9 cellular contexts compared by ENCODE assay signal in genomic region chr3:24493951-24494615, GRCh38. TPM values are rescaled to one million over a fixed set of nuclear protein-coding genes. Genes with fewer than 3 reads are reported as not detected.
DNase-seq lines count a peak whose midpoint lies in the region; ATAC-seq lines count a peak whose summit lies in the region.
"Had no signal": no experiment of that assay in that cellular context is flagged by ENCODE, and none has a peak within 500 bp of the region (broad histone marks: within the 10 kb centered on the region; RNA-seq: fewer than 3 reads in every experiment).

No MANE protein-coding gene starts in this region.

- H3K27ac ChIP-seq in angular gyrus (ENCODE audit: low read depth, low read length) = peak overlapping the region; percentile 81

- DNase-seq in NCI-H1417 (lab: John Stamatoyannopoulos, UW) (peak in 2 of 3 experiments; percentile 66 to 67), NCI-H1417 treated with DMSO at 0.1 percent for 48 hours (lab: John Stamatoyannopoulos, UW) (no peak), hepatic stellate cell (ENCODE audit: low spot score) (peak; percentile 39), posterior vena cava (ENCODE audit: low spot score) (peak; percentile 93), cortex of kidney (lab: John Stamatoyannopoulos, UW) (no peak)
- DNase-seq: CD4-positive, CD25-positive, alpha-beta regulatory T cell had no signal

- intact Hi-C loops in posterior vena cava (cut with DNase I) = loop anchor here (10.0 kb wide), 2 partner anchors 229 to 499 kb away; no protein-coding TSS in a partner anchor

- ATAC-seq in HG03460 (IDR thresholded peaks at IDR 0.05; ENCODE audit: unreplicated experiment) (no peak), GM18519 (IDR thresholded peaks at IDR 0.05; ENCODE audit: low FRiP score, unreplicated experiment) (no peak)

RNA-seq across cellular contexts. Expression of gene THRB, which starts 0.6 kb away (rescaled TPM):
- total RNA-seq in posterior vena cava = 10 to 100 TPM; 25.0 to 32.5 TPM

Comparison
In these comparisons a context has a peak if more than half of its experiments do, and no peak if none do; other contexts are left out.
1. DNase-seq: peak in NCI-H1417 (2 of 3), hepatic stellate cell (single experiment) and posterior vena cava (single experiment); none in NCI-H1417 treated with DMSO at 0.1 percent for 48 hours (single experiment) and cortex of kidney (single experiment).